ENCODE assay signal across 16 cellular contexts in the genomic region with DNA sequence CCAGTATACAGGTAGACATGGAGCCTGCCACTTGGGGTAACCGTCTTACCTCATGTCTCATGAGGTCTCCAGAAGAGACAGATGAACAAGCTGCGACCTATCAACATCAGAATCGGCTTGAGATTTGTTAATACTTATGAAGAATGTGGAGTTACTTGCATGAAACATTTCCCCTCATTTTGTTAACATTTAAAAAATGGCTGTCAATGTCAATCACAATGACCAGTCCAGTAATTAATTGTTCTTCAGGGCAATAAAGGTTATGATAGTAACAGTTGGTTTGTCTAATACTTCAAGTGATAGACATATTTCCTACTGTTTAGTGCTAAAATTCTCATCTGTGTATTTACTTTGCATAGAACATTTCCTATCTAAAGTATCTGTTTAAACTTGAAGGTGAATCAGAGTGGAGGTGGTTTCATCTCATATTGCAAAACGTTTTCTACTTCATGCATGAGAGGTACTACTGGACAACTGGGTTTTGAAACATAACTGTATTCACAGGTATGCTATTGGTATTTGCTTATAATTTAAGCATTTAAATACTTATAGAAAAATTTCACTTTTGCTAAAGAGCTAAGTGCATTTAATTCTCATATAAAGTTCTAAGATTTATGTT. TPM values are rescaled to one million over a fixed set of nuclear protein-coding genes. Genes with fewer than 3 reads are reported as not detected.
DNase-seq lines count a peak whose midpoint lies in the region; ATAC-seq and TF ChIP-seq lines count a peak whose summit lies in the region.
"Had no signal": no experiment of that assay in that cellular context is flagged by ENCODE, and none has a peak within 500 bp of the region (broad histone marks: within the 10 kb centered on the region; RNA-seq: fewer than 3 reads in every experiment).

No MANE protein-coding gene starts in this region.

- peaks cover 12% of the 10 kb centered on the region for H4K20me1 ChIP-seq in DOHH2 (ENCODE audit: control insufficient read depth, insufficient read depth, low read depth, low read length)
- H4K20me1 ChIP-seq in Loucy (ENCODE audit: insufficient read depth, low read length, poor library complexity, severe bottlenecking), result peaks cover 93% of the 10 kb centered on the region

- H3K9me2 ChIP-seq in DOHH2 (replicated peaks; ENCODE audit: control insufficient read depth, low read length) (no peaks in the 10 kb centered on the region), Loucy (replicated peaks; ENCODE audit: low read depth, low read length) (no peaks in the 10 kb centered on the region)

- no peak for DNase-seq in activated CD4-positive, CD25-positive, alpha-beta regulatory T cell (lab: John Stamatoyannopoulos, UW)
- no peak for DNase-seq in DMS153 (lab: John Stamatoyannopoulos, UW)
- DNase-seq: activated T-cell treated with anti-CD3 and anti-CD28 coated beads, Interleukin-2, amount 50 U/mL, for 48 hours; brain microvascular endothelial cell; CD8-positive, alpha-beta memory T cell; effector CD8-positive, alpha-beta T cell; H9; right lobe of liver; WERI-Rb-1 had no signal

- peak overlapping the region in 4 of 5 experiments; percentile 22 to 91 (median 74) for H3K27ac Mint-ChIP-seq in brain
- H3K27ac Mint-ChIP-seq: H9 had no signal

- no peaks in the 10 kb centered on the region for H3K27me3 ChIP-seq in DOHH2 (ENCODE audit: control insufficient read depth, low read length)
- no peaks in the 10 kb centered on the region for H3K27me3 ChIP-seq in Loucy (ENCODE audit: insufficient read depth, low read length, poor library complexity, severe bottlenecking)
- H3K27me3 ChIP-seq in neutrophil, result no peaks in the 10 kb centered on the region
- H3K27me3 ChIP-seq: brain microvascular endothelial cell, right lobe of liver, SJSA1 had no signal

- peaks cover 91% of the 10 kb centered on the region for H3K4me1 Mint-ChIP-seq in brain

- no peak for TF ChIP-seq CTCF in DOHH2 (IDR thresholded peaks at IDR 0.05; ENCODE audit: low read depth, low read length, poor library complexity, severe bottlenecking)
- no peak for TF ChIP-seq CTCF in Loucy (conservative IDR thresholded peaks at IDR 0.05; ENCODE audit: low read length)
- TF ChIP-seq CTCF in brain (conservative IDR thresholded peaks at IDR 0.05), result no peak
- TF ChIP-seq CTCF in neutrophil (IDR thresholded peaks at IDR 0.05), result no peak

- no peaks in the 10 kb centered on the region for H3K9me3 ChIP-seq in DOHH2 (ENCODE audit: control insufficient read depth, insufficient read depth, low read length)
- H3K9me3 ChIP-seq in Loucy (ENCODE audit: insufficient read depth, low read depth, low read length), result no peaks in the 10 kb centered on the region
- H3K9me3 ChIP-seq in neutrophil, result no peaks in the 10 kb centered on the region
- H3K9me3 ChIP-seq: right lobe of liver, SJSA1 had no signal

- ATAC-seq in HG03097 (IDR thresholded peaks at IDR 0.05; ENCODE audit: low FRiP score, unreplicated experiment), result no peak
- ATAC-seq in GM19452 (IDR thresholded peaks at IDR 0.05; ENCODE audit: unreplicated experiment), result no peak

- H3F3A ChIP-seq in DOHH2 (ENCODE audit: control insufficient read depth, insufficient read depth) (peaks cover 24% of the 10 kb centered on the region), Loucy (ENCODE audit: low read depth) (no peaks in the 10 kb centered on the region)

- no peaks in the 10 kb centered on the region for H3K9me3 Mint-ChIP-seq in brain
- H3K9me3 Mint-ChIP-seq: CD8-positive, alpha-beta memory T cell; H9 had no signal

- H3K4me1 ChIP-seq in DOHH2 (ENCODE audit: control insufficient read depth, low read length), result peaks cover 80% of the 10 kb centered on the region
- H3K4me1 ChIP-seq in Loucy (ENCODE audit: insufficient read depth, low read length, poor library complexity, severe bottlenecking), result peaks cover 39% of the 10 kb centered on the region
- peaks cover 91 to 97% of the 10 kb centered on the region in 2 experiments for H3K4me1 ChIP-seq in neutrophil (ENCODE audit: control insufficient read depth in 1 of 2, insufficient read depth in 1 of 2, low read depth in 1 of 2, low read length in 1 of 2)

- H3K27me3 Mint-ChIP-seq in brain, result peaks cover 2% of the 10 kb centered on the region

- H3K9ac ChIP-seq in Loucy (ENCODE audit: low read depth, low read length, poor library complexity, severe bottlenecking), result no peak overlapping the region

- no peak overlapping the region for H3K4me3 Mint-ChIP-seq in brain
- H3K4me3 Mint-ChIP-seq: H9 had no signal

- H3K27ac ChIP-seq in DOHH2 (ENCODE audit: low read depth, low read length) (peak overlapping the region; percentile 76), neutrophil (peak overlapping the region; percentile 90)
- H3K27ac ChIP-seq: brain microvascular endothelial cell, right lobe of liver, SJSA1, WERI-Rb-1 had no signal

- H3K4me3 ChIP-seq in DOHH2 (ENCODE audit: low read length) (peak overlapping the region; percentile 50), Loucy (ENCODE audit: low read length, poor library complexity, severe bottlenecking) (no peak overlapping the region), neutrophil (ENCODE audit: low read depth in 1 of 2, low read length in 1 of 2) (no peak overlapping the region)
- H3K4me3 ChIP-seq: right lobe of liver, SJSA1 had no signal

- H3K36me3 Mint-ChIP-seq in brain, result peaks cover 39% of the 10 kb centered on the region

- H3K36me3 ChIP-seq in DOHH2 (ENCODE audit: control insufficient read depth, low read length), result peaks cover 56% of the 10 kb centered on the region
- H3K36me3 ChIP-seq in Loucy (ENCODE audit: insufficient read depth, low read length), result peaks cover 41% of the 10 kb centered on the region
- H3K36me3 ChIP-seq in neutrophil, result peaks cover 17% of the 10 kb centered on the region

- H3K4me2 ChIP-seq in DOHH2 (ENCODE audit: low read length) (peak overlapping the region; percentile 84), Loucy (ENCODE audit: low read depth, low read length, poor library complexity, severe bottlenecking) (peak overlapping the region; percentile 40)

- H3K79me2 ChIP-seq in DOHH2 (ENCODE audit: control insufficient read depth, low read length), result peaks cover 96% of the 10 kb centered on the region
- H3K79me2 ChIP-seq in Loucy (ENCODE audit: insufficient read depth, low read length), result peaks cover 96% of the 10 kb centered on the region

- no peak overlapping the region for H2AFZ ChIP-seq in Loucy (ENCODE audit: low read length)

RNA-seq across cellular contexts. Expression of a gene that starts 15.1 kb away (rescaled TPM):
- polyA plus RNA-seq in brain (ENCODE audit: insufficient read depth, low read depth, low replicate concordance), result 3.1 TPM
